In genomic region chr11:119380160-119380815, GRCh38 we compare ENCODE assay signal across 1 cellular context.
TF ChIP-seq lines count a peak whose summit lies in the region.

No MANE protein-coding gene starts in this region.

TF ChIP-seq in GM23338, 12 proteins besides CTCF, POLR2A, EP300 and RAD21 (continued from another document):
- TF ChIP-seq ZNF462 (CRISPR knock-in tag; IDR thresholded peaks at IDR 0.05) (no peak), JUNB (IDR thresholded peaks at IDR 0.05; ENCODE audit: unreplicated experiment) (no peak), EZH2 (IDR thresholded peaks at IDR 0.05; ENCODE audit: low read depth, unreplicated experiment) (no peak), ETS1 (IDR thresholded peaks at IDR 0.05) (no peak)
